Comparison of ENCODE assay signal across 1 cellular context in genomic region chr12:95131589-95132335, GRCh38.
TF ChIP-seq lines count a peak whose summit lies in the region.

No MANE protein-coding gene starts in this region.

TF ChIP-seq in H1, 55 proteins besides CTCF, POLR2A, EP300 and RAD21 (continued from another document):
- no peak for TF ChIP-seq CREB1 (IDR thresholded peaks at IDR 0.05)
